ENCODE assay signal across 15 cellular contexts in the genomic region with DNA sequence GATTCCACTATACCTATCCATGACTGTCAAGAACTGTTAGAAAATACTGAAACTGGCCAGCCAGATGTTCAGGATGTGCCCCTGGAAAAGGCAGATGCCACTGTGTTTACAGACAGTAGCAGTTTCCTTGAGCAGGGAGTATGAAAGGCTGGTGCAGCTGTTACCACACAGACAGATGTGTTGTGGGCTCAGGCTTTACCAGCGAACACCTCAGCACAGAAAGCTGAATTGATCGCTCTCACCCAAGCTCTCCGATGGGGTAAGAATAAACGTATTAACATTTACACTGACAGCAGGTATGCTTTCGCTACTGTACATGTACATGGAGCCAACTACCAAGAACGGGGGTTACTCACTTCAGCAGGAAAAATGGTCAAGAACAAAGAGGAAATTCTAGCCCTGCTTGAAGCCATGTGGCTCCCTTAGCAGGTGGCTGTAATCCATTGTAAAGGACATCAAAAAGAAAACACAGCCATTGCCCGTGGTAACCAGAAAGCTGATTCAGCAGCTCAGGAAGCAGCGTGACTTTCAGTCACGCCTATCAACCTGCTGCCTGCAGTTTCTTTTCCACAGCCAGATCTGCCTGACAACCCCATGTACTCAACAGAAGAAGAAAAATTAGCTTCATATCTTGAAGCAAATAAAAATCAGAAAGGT.
A peak's percentile ranks its signal among the peaks of the same experiment; 100 is the strongest.
DNase-seq lines count a peak whose midpoint lies in the region; ATAC-seq and TF ChIP-seq lines count a peak whose summit lies in the region.
"Had no signal": no experiment of that assay in that cellular context is flagged by ENCODE, and none has a peak within 500 bp of the region (broad histone marks: within the 10 kb centered on the region; RNA-seq: fewer than 3 reads in every experiment).

No MANE protein-coding gene starts in this region.

- peaks cover 0 to 3% (median 0%) of the 10 kb centered on the region in 5 experiments for H3K9me3 Mint-ChIP-seq in brain

- peak overlapping the region in 6 of 11 experiments; percentile 11 to 38 (median 32); a peak in 7 of 22 replicates for H3K4me2 ChIP-seq in BLaER1 treated with 17β-estradiol and CSF1 and Interleukin-3, amounts not matched to agents 10 nM and 100 nM

- H3K27ac ChIP-seq in BLaER1 treated with 17β-estradiol and CSF1 and Interleukin-3, amounts not matched to agents 10 nM and 100 nM, result no peak overlapping the region; a peak in 1 of 22 replicates
- H3K27ac ChIP-seq in mesodermal cell (ENCODE audit: low read depth, low read length, severe bottlenecking), result peak overlapping the region; percentile 49
- H3K27ac ChIP-seq: breast epithelium, vagina had no signal

- no peak overlapping the region; a peak in 1 of 22 replicates for H3K9ac ChIP-seq in BLaER1 treated with 17β-estradiol and CSF1 and Interleukin-3, amounts not matched to agents 10 nM and 100 nM

- H3K36me3 Mint-ChIP-seq in brain, result no peaks in the 10 kb centered on the region
- H3K36me3 Mint-ChIP-seq: activated CD4-positive, alpha-beta memory T cell treated with anti-CD3 and anti-CD28 coated beads for 36 hours had no signal

- H3K27me3 Mint-ChIP-seq in brain, result peaks cover 3% of the 10 kb centered on the region
- H3K27me3 Mint-ChIP-seq: activated CD4-positive, alpha-beta memory T cell treated with anti-CD3 and anti-CD28 coated beads for 36 hours had no signal

- peak overlapping the region in 4 of 5 experiments; percentile 5 to 61 (median 22) for H3K4me3 Mint-ChIP-seq in brain
- H3K4me3 Mint-ChIP-seq: activated CD4-positive, alpha-beta memory T cell treated with anti-CD3 and anti-CD28 coated beads for 36 hours had no signal

- no peak for DNase-seq in HK-2 (ENCODE audit: unreplicated experiment)
- no peak for DNase-seq in NOMO-1 treated with dmso at 0.1 percent for 144 hours (lab: John Stamatoyannopoulos, UW; ENCODE audit: unreplicated experiment)
- DNase-seq: activated CD4-positive, alpha-beta memory T cell treated with anti-CD3 and anti-CD28 coated beads for 36 hours; kidney; NCI-H2081; right cardiac atrium had no signal

- 64 to 73% methylated on average over 8 to 9 of the region's 9 CpGs for WGBS in mesodermal cell (ENCODE audit: insufficient coverage in 2 of 2), 2 experiments

- H3K27ac Mint-ChIP-seq in brain, result peak overlapping the region in 3 of 5 experiments; percentile 79 to 91 (median 90)
- H3K27ac Mint-ChIP-seq: activated CD4-positive, alpha-beta memory T cell treated with anti-CD3 and anti-CD28 coated beads for 36 hours had no signal

- TF ChIP-seq CTCF in brain (conservative IDR thresholded peaks at IDR 0.05), result no peak

- H3K36me3 ChIP-seq in BLaER1 treated with 17β-estradiol and CSF1 and Interleukin-3, amounts not matched to agents 10 nM and 100 nM, result no peaks in the 10 kb centered on the region
- H3K36me3 ChIP-seq in mesodermal cell (ENCODE audit: control insufficient read depth, insufficient read depth, low read length), result no peaks in the 10 kb centered on the region
- H3K36me3 ChIP-seq: breast epithelium, vagina had no signal

- peaks cover 26% of the 10 kb centered on the region for H3K4me1 Mint-ChIP-seq in brain

- H3K27me3 ChIP-seq in BLaER1 treated with 17β-estradiol and CSF1 and Interleukin-3, amounts not matched to agents 10 nM and 100 nM, result no peaks in the 10 kb centered on the region
- H3K27me3 ChIP-seq: breast epithelium, vagina had no signal

- H3K4me1 ChIP-seq in BLaER1 treated with 17β-estradiol and CSF1 and Interleukin-3, amounts not matched to agents 10 nM and 100 nM, result peaks cover 0 to 18% (median 10%) of the 10 kb centered on the region in 10 experiments; a peak in 7 of 20 replicates
- H3K4me1 ChIP-seq in mesodermal cell (ENCODE audit: control insufficient read depth, insufficient read depth, low read length, poor library complexity, severe bottlenecking), result no peaks in the 10 kb centered on the region
- H3K4me1 ChIP-seq: breast epithelium, vagina had no signal

- H4K20me1 ChIP-seq in BLaER1 treated with 17β-estradiol and CSF1 and Interleukin-3, amounts not matched to agents 10 nM and 100 nM, result no peaks in the 10 kb centered on the region

- H3K9me3 ChIP-seq in BLaER1 treated with 17β-estradiol and CSF1 and Interleukin-3, amounts not matched to agents 10 nM and 100 nM (replicated peaks in 1 of 11), result no peaks in the 10 kb centered on the region
- no peaks in the 10 kb centered on the region for H3K9me3 ChIP-seq in mesodermal cell (ENCODE audit: control insufficient read depth, low read length)
- H3K9me3 ChIP-seq: breast epithelium, vagina had no signal

- H3K4me3 ChIP-seq in BLaER1 treated with 17β-estradiol and CSF1 and Interleukin-3, amounts not matched to agents 10 nM and 100 nM, result no peak overlapping the region
- H3K4me3 ChIP-seq in mesodermal cell (ENCODE audit: extremely low read depth, insufficient read depth, low read length, poor library complexity, severe bottlenecking), result no peak overlapping the region
- H3K4me3 ChIP-seq: breast epithelium, vagina had no signal

- ATAC-seq in HG03520 (IDR thresholded peaks at IDR 0.05; ENCODE audit: unreplicated experiment), result peak; percentile 57
- no peak for ATAC-seq in GM18909 (IDR thresholded peaks at IDR 0.05; ENCODE audit: poor library complexity, unreplicated experiment)
- ATAC-seq in HG03378 (IDR thresholded peaks at IDR 0.05; ENCODE audit: unreplicated experiment), result no peak
- ATAC-seq: right cardiac atrium, Right ventricle myocardium inferior had no signal
